12 cellular contexts compared by ENCODE assay signal in the genomic region with DNA sequence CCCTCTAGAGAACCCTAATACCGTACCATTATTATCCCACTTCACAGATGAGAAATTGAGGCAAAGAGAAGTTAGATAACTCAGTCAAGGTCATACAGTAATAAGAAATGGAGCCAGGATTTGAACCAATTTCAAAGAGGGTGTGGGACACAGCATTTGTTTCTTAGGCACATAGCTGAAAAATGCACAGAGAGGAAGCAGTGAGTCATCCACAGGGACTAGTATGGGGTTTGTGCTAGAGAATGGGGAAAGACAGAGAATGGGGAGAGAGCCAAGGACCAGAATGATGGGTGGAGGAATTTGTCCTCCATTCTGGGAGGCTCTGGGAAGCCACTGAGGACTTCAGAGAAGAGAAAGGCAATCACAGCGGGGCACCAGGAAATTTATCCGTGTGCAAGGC.
A peak's percentile ranks its signal among the peaks of the same experiment; 100 is the strongest.
DNase-seq lines count a peak whose midpoint lies in the region; ATAC-seq, FAIRE-seq and TF ChIP-seq lines count a peak whose summit lies in the region.
"Had no signal": no experiment of that assay in that cellular context is flagged by ENCODE, and none has a peak within 500 bp of the region (broad histone marks: within the 10 kb centered on the region; RNA-seq: fewer than 3 reads in every experiment).

No MANE protein-coding gene starts in this region.

- POLR2A ChIA-PET in A549 (lab: Yijun Ruan, JAX): no interaction called here

- H3K27me3 ChIP-seq in osteoblast (ENCODE audit: insufficient read depth, low read length): peaks cover 8% of the 10 kb centered on the region

- FAIRE-seq in A549 (lab: Jason Lieb, UNC): no peak

- WGBS in A549 (ENCODE audit: missing lambda C conversion rate): 72% methylated on average over 3 of the region's 3 CpGs

- H4K20me1 ChIP-seq in osteoblast (ENCODE audit: insufficient read depth, low read length): no peaks in the 10 kb centered on the region

- ATAC-seq in A549: peak; percentile 51 to 59; a peak in 3 of 6 replicates
- peak; percentile 71 for ATAC-seq in left ventricle myocardium superior
- ATAC-seq in HG03457 (IDR thresholded peaks at IDR 0.05; ENCODE audit: unreplicated experiment): no peak
- ATAC-seq in HG03354 (IDR thresholded peaks at IDR 0.05; ENCODE audit: poor library complexity, severe bottlenecking, unreplicated experiment): no peak
- ATAC-seq: activated T-cell treated with anti-CD3 and anti-CD28 coated beads, Interleukin-2, amount 50 U/mL, for 4 hours had no signal

- TF ChIP-seq CTCF in A549 (IDR thresholded peaks at IDR 0.05) (no peak), osteoblast (IDR thresholded peaks at IDR 0.05; ENCODE audit: extremely low read depth, low read depth, low read length) (no peak)

- H3K4me1 ChIP-seq in A549: peaks cover 11% of the 10 kb centered on the region; the same call in 2 of the 3 replicates
- H3K4me1 ChIP-seq in osteoblast (ENCODE audit: insufficient read depth, low read length): peaks cover 18% of the 10 kb centered on the region

- peak overlapping the region; percentile 24; the same call in 1 of the 3 replicates for H3K4me2 ChIP-seq in A549
- H3K4me2 ChIP-seq in osteoblast (ENCODE audit: insufficient read depth, low read length): no peak overlapping the region

- DNase-seq in A549 (ENCODE audit: low read depth in 1 of 2, low spot score in 1 of 2) (no peak), HCEC 1CT (peak; percentile 72), amniotic epithelial cell (ENCODE audit: low read depth) (peak; percentile 63), left ventricle myocardium superior (no peak), osteoblast (ENCODE audit: insufficient read length, low spot score, missing footprints) (no peak), T-helper 1 cell (no peak)
- DNase-seq: activated T-cell treated with anti-CD3 and anti-CD28 coated beads, Interleukin-2, amount 50 U/mL, for 4 hours; C1 segment of cervical spinal cord; cerebellar nuclear complex had no signal

- intact Hi-C loops in left ventricle myocardium superior (cut with micrococcal nuclease): no loop called here

- H3K79me2 ChIP-seq in osteoblast (ENCODE audit: insufficient read depth, low read length): no peaks in the 10 kb centered on the region

- no peak for TF ChIP-seq EP300 in A549 (IDR thresholded peaks at IDR 0.05)

- H3K36me3 ChIP-seq in osteoblast (ENCODE audit: insufficient read depth, low read length): no peaks in the 10 kb centered on the region

- no peak overlapping the region for H2AFZ ChIP-seq in osteoblast (ENCODE audit: low read length)

- CTCF ChIA-PET in A549 (lab: Yijun Ruan, JAX): interaction anchor here (1.7 kb wide), 1 partner anchor 10 kb away, joined by 4 read pairs; no protein-coding TSS in a partner anchor

- H3K4me3 ChIP-seq in A549 (no peak overlapping the region), osteoblast (ENCODE audit: insufficient read depth, low read length) (no peak overlapping the region)
- H3K4me3 ChIP-seq: skin epidermis had no signal

- TF ChIP-seq RAD21 in A549 (conservative IDR thresholded peaks at IDR 0.05 in 1 of 2, IDR thresholded peaks at IDR 0.05 in 1 of 2): no peak

- no peak for TF ChIP-seq POLR2A in A549 (IDR thresholded peaks at IDR 0.05; ENCODE audit: low read length)

- H3K9me3 ChIP-seq in A549 (no peaks in the 10 kb centered on the region), osteoblast (ENCODE audit: low read depth, low read length) (peaks cover 2% of the 10 kb centered on the region)

- H3K27ac ChIP-seq in A549: 0 out of 6 replicates have a peak overlapping the region, but pooled peaks of 1 of the 2 experiments have one; percentile 24
- no peak overlapping the region for H3K27ac ChIP-seq in osteoblast (ENCODE audit: low read depth, low read length)

TF ChIP-seq in A549, 52 proteins besides CTCF, POLR2A, EP300 and RAD21:
- TF ChIP-seq, protein P1, sequence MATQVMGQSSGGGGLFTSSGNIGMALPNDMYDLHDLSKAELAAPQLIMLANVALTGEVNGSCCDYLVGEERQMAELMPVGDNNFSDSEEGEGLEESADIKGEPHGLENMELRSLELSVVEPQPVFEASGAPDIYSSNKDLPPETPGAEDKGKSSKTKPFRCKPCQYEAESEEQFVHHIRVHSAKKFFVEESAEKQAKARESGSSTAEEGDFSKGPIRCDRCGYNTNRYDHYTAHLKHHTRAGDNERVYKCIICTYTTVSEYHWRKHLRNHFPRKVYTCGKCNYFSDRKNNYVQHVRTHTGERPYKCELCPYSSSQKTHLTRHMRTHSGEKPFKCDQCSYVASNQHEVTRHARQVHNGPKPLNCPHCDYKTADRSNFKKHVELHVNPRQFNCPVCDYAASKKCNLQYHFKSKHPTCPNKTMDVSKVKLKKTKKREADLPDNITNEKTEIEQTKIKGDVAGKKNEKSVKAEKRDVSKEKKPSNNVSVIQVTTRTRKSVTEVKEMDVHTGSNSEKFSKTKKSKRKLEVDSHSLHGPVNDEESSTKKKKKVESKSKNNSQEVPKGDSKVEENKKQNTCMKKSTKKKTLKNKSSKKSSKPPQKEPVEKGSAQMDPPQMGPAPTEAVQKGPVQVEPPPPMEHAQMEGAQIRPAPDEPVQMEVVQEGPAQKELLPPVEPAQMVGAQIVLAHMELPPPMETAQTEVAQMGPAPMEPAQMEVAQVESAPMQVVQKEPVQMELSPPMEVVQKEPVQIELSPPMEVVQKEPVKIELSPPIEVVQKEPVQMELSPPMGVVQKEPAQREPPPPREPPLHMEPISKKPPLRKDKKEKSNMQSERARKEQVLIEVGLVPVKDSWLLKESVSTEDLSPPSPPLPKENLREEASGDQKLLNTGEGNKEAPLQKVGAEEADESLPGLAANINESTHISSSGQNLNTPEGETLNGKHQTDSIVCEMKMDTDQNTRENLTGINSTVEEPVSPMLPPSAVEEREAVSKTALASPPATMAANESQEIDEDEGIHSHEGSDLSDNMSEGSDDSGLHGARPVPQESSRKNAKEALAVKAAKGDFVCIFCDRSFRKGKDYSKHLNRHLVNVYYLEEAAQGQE (IDR thresholded peaks at IDR 0.05): no peak
- TF ChIP-seq CHD4 (IDR thresholded peaks at IDR 0.05; ENCODE audit: borderline replicate concordance) (no peak), FOSL2 (IDR thresholded peaks at IDR 0.05) (no peak), FOSL2 (CRISPR knock-in tag; IDR thresholded peaks at IDR 0.05) (peak; percentile 31; the same call in 1 of the 2 replicates), MYC (IDR thresholded peaks at IDR 0.05; ENCODE audit: borderline replicate concordance, low read length) (no peak), SREBF2 (IDR thresholded peaks at IDR 0.05) (no peak), PHF8 (IDR thresholded peaks at IDR 0.05; ENCODE audit: borderline replicate concordance, low read depth) (no peak)
- TF ChIP-seq, protein P2, sequence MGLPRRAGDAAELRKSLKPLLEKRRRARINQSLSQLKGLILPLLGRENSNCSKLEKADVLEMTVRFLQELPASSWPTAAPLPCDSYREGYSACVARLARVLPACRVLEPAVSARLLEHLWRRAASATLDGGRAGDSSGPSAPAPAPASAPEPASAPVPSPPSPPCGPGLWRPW (IDR thresholded peaks at IDR 0.05): no peak
TF ChIP-seq in A549: peak in this region for 1.

Comparison
In these comparisons a context has a peak if more than half of its experiments do, and no peak if none do; other contexts are left out.
1. ATAC-seq: peak in A549 (2 of 2) and left ventricle myocardium superior (single experiment); none in HG03457 (single experiment) and HG03354 (single experiment).
2. DNase-seq: peak in HCEC 1CT (single experiment) and amniotic epithelial cell (single experiment); none in A549 (0 of 2), left ventricle myocardium superior (single experiment), osteoblast (single experiment) and T-helper 1 cell (0 of 5).